8 cellular contexts compared by ENCODE assay signal in the genomic region with DNA sequence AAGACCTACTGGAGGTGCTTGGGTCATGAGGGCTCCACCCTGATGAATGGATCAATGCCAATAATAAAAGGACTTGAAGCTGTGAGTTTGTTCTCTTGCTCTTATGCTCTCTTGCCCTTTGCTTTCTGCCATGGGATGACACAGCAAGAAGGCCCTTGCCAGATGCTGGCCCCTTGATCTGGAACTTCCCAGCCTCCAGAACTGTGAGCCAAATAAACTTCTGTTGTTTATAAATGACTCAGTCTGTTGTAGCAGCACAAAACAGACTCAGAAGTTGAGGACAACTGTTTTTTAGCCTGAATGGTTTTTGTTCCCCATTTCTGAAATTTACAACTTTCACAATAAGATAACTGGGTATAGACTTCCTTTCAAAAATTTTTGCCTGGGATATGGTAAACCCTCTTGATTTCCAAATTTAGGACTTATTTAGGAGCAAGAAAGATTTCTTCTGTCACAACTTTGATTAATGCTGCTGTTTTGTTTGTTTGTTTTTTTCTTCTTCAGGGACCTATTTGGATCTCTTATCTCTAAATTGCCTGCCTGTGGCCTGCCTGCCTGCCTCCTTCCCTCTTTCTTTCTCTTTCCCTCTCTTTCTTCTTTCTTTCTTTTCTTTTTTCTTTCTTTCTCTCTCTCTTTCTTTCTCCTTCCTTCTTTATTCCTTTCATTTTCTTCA. TPM values are rescaled to one million over a fixed set of nuclear protein-coding genes. Genes with fewer than 3 reads are reported as not detected.
DNase-seq lines count a peak whose midpoint lies in the region; ATAC-seq and TF ChIP-seq lines count a peak whose summit lies in the region.

No MANE protein-coding gene starts in this region.

- H3K36me3 ChIP-seq in MG63 (no peaks in the 10 kb centered on the region), gastroesophageal sphincter (no peaks in the 10 kb centered on the region), SJCRH30 (no peaks in the 10 kb centered on the region)

- TF ChIP-seq POLR2A in gastroesophageal sphincter (IDR thresholded peaks at IDR 0.05): no peak

- DNase-seq in EH (ENCODE audit: low read depth) (peak; percentile 44), MG63 (peak; percentile 79), GM20000 (ENCODE audit: low spot score) (no peak), SJCRH30 (no peak), NCI-H345 treated with DMSO at 0.1 percent for 48 hours (lab: John Stamatoyannopoulos, UW; ENCODE audit: unreplicated experiment) (no peak), T1000 (lab: John Stamatoyannopoulos, UW) (no peak)

- H3K27ac ChIP-seq in gastroesophageal sphincter: peak overlapping the region; percentile 29 to 60 (median 40)
- no peak overlapping the region for H3K27ac ChIP-seq in SJCRH30

- H3K4me1 ChIP-seq in gastroesophageal sphincter (peaks cover 0 to 16% (median 3%) of the 10 kb centered on the region in 3 donors), SJCRH30 (no peaks in the 10 kb centered on the region)

- ATAC-seq in GM21529 (IDR thresholded peaks at IDR 0.05; ENCODE audit: unreplicated experiment) (peak; percentile 84), gastroesophageal sphincter (peak; percentile 60)

- H3K27me3 ChIP-seq in MG63 (no peaks in the 10 kb centered on the region), gastroesophageal sphincter (no peaks in the 10 kb centered on the region), SJCRH30 (no peaks in the 10 kb centered on the region)

- TF ChIP-seq CTCF in gastroesophageal sphincter (IDR thresholded peaks at IDR 0.05) (no peak), GM20000 (IDR thresholded peaks at IDR 0.05; ENCODE audit: extremely low read depth, missing control alignments) (no peak)

- H3K4me3 ChIP-seq in MG63: no peak overlapping the region
- H3K4me3 ChIP-seq in gastroesophageal sphincter: no peak overlapping the region
- no peak overlapping the region for H3K4me3 ChIP-seq in SJCRH30

- H3K9me3 ChIP-seq in MG63 (peaks cover 4% of the 10 kb centered on the region; the same call in 1 of the 2 replicates), gastroesophageal sphincter (no peaks in the 10 kb centered on the region), SJCRH30 (replicated peaks) (no peaks in the 10 kb centered on the region)

- TF ChIP-seq EP300 in gastroesophageal sphincter (IDR thresholded peaks at IDR 0.05): no peak

RNA-seq across cellular contexts. Expression of gene ENTPD1, which starts 12.1 kb away (rescaled TPM):
- total RNA-seq in MG63 (2014; rRNA removed; shearing (Covaris generic); ENCODE audit: low replicate concordance): not detected in 2 replicates
- 10 to 100 TPM; 34.4 to 69.7 (median 39.3) TPM for total RNA-seq in gastroesophageal sphincter
- total RNA-seq in SJCRH30 (2014; rRNA removed; shearing (Covaris generic)): 0.30 TPM in 1 of 2 replicates, not detected in the other

Comparison
In these comparisons a context has a peak if more than half of its experiments do, and no peak if none do; other contexts are left out.
1. DNase-seq: peak in EH (single experiment) and MG63 (single experiment); none in GM20000 (single experiment), SJCRH30 (0 of 2), NCI-H345 treated with DMSO at 0.1 percent for 48 hours (single experiment) and T1000 (single experiment).
2. RNA of gene ENTPD1, which starts 12.1 kb away (total RNA-seq): 34.4 to 69.7 TPM in gastroesophageal sphincter; 0.30 TPM in SJCRH30 and not detected in MG63; every median in the first group is over 10 times any median in the second.